9 cellular contexts compared by ENCODE assay signal in the genomic region with DNA sequence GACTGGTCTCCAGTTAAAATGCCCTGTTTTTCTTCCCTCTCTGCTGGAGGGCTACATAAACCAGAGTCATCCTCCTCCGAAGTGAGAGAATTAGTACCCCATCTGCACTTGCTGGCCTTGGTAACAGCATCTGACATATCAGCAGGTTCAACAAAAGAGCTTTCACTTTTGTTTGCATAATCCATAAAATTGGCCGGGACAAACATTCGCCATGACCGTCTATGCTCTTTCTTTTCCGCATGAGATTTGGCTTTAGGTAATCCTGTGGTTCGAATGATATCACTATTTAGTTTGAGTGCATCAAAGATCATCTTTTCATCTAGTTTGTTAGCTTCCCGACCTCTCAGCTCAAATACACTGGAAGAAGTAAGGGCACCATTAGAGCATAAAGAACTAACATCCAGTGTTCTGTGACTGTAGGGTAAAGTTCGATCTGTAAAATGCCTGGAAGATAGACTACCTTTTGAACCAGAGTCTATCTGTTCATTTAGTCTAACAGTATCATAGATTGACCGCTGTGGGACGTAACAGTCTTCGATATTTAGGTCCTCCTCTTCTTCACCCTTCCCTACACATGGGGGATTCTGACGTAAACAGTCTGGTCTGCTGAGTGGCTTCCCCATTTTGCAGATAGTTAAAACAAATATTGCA.
DNase-seq lines count a peak whose midpoint lies in the region; ATAC-seq and TF ChIP-seq lines count a peak whose summit lies in the region.
"Had no signal": no experiment of that assay in that cellular context is flagged by ENCODE, and none has a peak within 500 bp of the region (broad histone marks: within the 10 kb centered on the region; RNA-seq: fewer than 3 reads in every experiment).

No MANE protein-coding gene starts in this region.

- no peak for DNase-seq in RWPE2 (ENCODE audit: low spot score)
- peak in 2 of 49 donors; percentile 5 to 23 for DNase-seq in substantia nigra (lab: John Stamatoyannopoulos, UW)
- DNase-seq in NCI-H2029 treated with DMSO at 0.1 percent for 48 hours (lab: John Stamatoyannopoulos, UW): no peak
- DNase-seq: activated B cell treated with CpG ODN at 0.5 μM for 24 hours had no signal

- ATAC-seq in RWPE2 (ENCODE audit: low read depth): no peak; the same call in 2 of the 3 replicates
- no peak for ATAC-seq in gastroesophageal sphincter
- ATAC-seq in GM21717 (IDR thresholded peaks at IDR 0.05; ENCODE audit: unreplicated experiment): no peak
- no peak for ATAC-seq in HG03159 (IDR thresholded peaks at IDR 0.05; ENCODE audit: unreplicated experiment)
- ATAC-seq in GM19455 (IDR thresholded peaks at IDR 0.05; ENCODE audit: unreplicated experiment): no peak

- TF ChIP-seq EP300 in gastroesophageal sphincter (IDR thresholded peaks at IDR 0.05): no peak

- POLR2A ChIA-PET in HEK293 (lab: Yijun Ruan, JAX): interaction anchor here (2.1 kb wide), 1 partner anchor 16 kb away, joined by 17 read pairs; no protein-coding TSS in a partner anchor

- H3K4me1 ChIP-seq in HEK293 (ENCODE audit: control insufficient read depth, insufficient read depth, low read length): peaks cover 33% of the 10 kb centered on the region
- H3K4me1 ChIP-seq in RWPE2 (ENCODE audit: insufficient read depth, poor library complexity, severe bottlenecking): peaks cover 35% of the 10 kb centered on the region
- peaks cover 9 to 56% (median 18%) of the 10 kb centered on the region in 3 donors for H3K4me1 ChIP-seq in gastroesophageal sphincter

- H3K36me3 ChIP-seq in HEK293 (ENCODE audit: control insufficient read depth in 2 of 2, insufficient read depth in 1 of 2, low read length in 2 of 2) (peaks cover 5 to 6% of the 10 kb centered on the region in 2 experiments; a peak in 2 of 3 replicates), RWPE2 (ENCODE audit: low read depth) (peaks cover 7% of the 10 kb centered on the region), gastroesophageal sphincter (peaks cover 0 to 7% of the 10 kb centered on the region in 2 donors)

- H3K27me3 ChIP-seq in RWPE2 (ENCODE audit: insufficient read depth, poor library complexity, severe bottlenecking): no peaks in the 10 kb centered on the region
- no peaks in the 10 kb centered on the region for H3K27me3 ChIP-seq in gastroesophageal sphincter

- H3K27ac ChIP-seq in HEK293 (ENCODE audit: extremely low read depth, low read depth, low read length) (peak overlapping the region; percentile 95), RWPE2 (ENCODE audit: poor library complexity, severe bottlenecking) (peak overlapping the region; percentile 84), gastroesophageal sphincter (peak overlapping the region; percentile 75 to 94 (median 92)), substantia nigra (ENCODE audit: low read depth, low read length, poor library complexity, severe bottlenecking) (peak overlapping the region; percentile 86)

- peak overlapping the region; percentile 53 for H3K4me3 ChIP-seq in HEK293 (ENCODE audit: low read depth, low read length)
- H3K4me3 ChIP-seq in RWPE2 (ENCODE audit: severe bottlenecking): peak overlapping the region; percentile 45
- H3K4me3 ChIP-seq in gastroesophageal sphincter: peak overlapping the region; percentile 48 to 65

- TF ChIP-seq CTCF in HEK293 (tag by site-specific recombination; IDR thresholded peaks at IDR 0.05) (0 out of 2 replicates have a peak, but pooled peaks have one; percentile 9), RWPE2 (IDR thresholded peaks at IDR 0.05; ENCODE audit: poor library complexity, severe bottlenecking) (no peak), gastroesophageal sphincter (IDR thresholded peaks at IDR 0.05) (no peak)

- TF ChIP-seq POLR2A in gastroesophageal sphincter (IDR thresholded peaks at IDR 0.05): no peak

- CTCF ChIA-PET in HEK293 (lab: Yijun Ruan, JAX): interaction anchor here (0.7 to 2.9 kb wide), 11 partner anchors 8 to 1248 kb away, joined by 3 to 15 read pairs (median 5); no protein-coding TSS in a partner anchor

- 2 to 7% methylated on average over 12 of the region's 12 CpGs for WGBS in gastroesophageal sphincter (ENCODE audit: low coverage in 1 of 2), 2 donors

- H3K9me3 ChIP-seq in HEK293 (ENCODE audit: control insufficient read depth, insufficient read depth, low read depth, low read length) (no peaks in the 10 kb centered on the region), RWPE2 (ENCODE audit: severe bottlenecking) (no peaks in the 10 kb centered on the region), gastroesophageal sphincter (no peaks in the 10 kb centered on the region)

TF ChIP-seq in HEK293, 187 proteins besides CTCF, POLR2A, EP300 and RAD21 (continues in another document):
- TF ChIP-seq ZNF366 (tag by site-specific recombination; conservative IDR thresholded peaks at IDR 0.05) (no peak; the same call in 1 of the 2 replicates), KLF16 (tag by site-specific recombination; IDR thresholded peaks at IDR 0.05) (no peak), ZNF138 (tag by site-specific recombination; IDR thresholded peaks at IDR 0.05; ENCODE audit: borderline replicate concordance) (no peak), GLI4 (tag by site-specific recombination; IDR thresholded peaks at IDR 0.05) (no peak), ZNF184 (tag by site-specific recombination; IDR thresholded peaks at IDR 0.05) (no peak), ZNF280C (tag by site-specific recombination; IDR thresholded peaks at IDR 0.05) (no peak), ZNF223 (tag by site-specific recombination; IDR thresholded peaks at IDR 0.05) (no peak), ZNF514 (tag by site-specific recombination; IDR thresholded peaks at IDR 0.05) (no peak), ZNF157 (tag by site-specific recombination; IDR thresholded peaks at IDR 0.05) (no peak), ZNF747 (tag by site-specific recombination; IDR thresholded peaks at IDR 0.05) (no peak), ZNF692 (tag by site-specific recombination; IDR thresholded peaks at IDR 0.05) (no peak), ZBTB7A (tag by site-specific recombination; IDR thresholded peaks at IDR 0.05; ENCODE audit: low read depth) (no peak), KLF8 (tag by site-specific recombination; IDR thresholded peaks at IDR 0.05) (no peak), ELK4 (IDR thresholded peaks at IDR 0.05; ENCODE audit: borderline replicate concordance, low read depth, low read length) (no peak), ZNF792 (tag by site-specific recombination; IDR thresholded peaks at IDR 0.05) (no peak)
- TF ChIP-seq, protein P1, sequence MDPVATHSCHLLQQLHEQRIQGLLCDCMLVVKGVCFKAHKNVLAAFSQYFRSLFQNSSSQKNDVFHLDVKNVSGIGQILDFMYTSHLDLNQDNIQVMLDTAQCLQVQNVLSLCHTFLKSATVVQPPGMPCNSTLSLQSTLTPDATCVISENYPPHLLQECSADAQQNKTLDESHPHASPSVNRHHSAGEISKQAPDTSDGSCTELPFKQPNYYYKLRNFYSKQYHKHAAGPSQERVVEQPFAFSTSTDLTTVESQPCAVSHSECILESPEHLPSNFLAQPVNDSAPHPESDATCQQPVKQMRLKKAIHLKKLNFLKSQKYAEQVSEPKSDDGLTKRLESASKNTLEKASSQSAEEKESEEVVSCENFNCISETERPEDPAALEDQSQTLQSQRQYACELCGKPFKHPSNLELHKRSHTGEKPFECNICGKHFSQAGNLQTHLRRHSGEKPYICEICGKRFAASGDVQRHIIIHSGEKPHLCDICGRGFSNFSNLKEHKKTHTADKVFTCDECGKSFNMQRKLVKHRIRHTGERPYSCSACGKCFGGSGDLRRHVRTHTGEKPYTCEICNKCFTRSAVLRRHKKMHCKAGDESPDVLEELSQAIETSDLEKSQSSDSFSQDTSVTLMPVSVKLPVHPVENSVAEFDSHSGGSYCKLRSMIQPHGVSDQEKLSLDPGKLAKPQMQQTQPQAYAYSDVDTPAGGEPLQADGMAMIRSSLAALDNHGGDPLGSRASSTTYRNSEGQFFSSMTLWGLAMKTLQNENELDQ (tag by site-specific recombination; IDR thresholded peaks at IDR 0.05; ENCODE audit: low read depth): no peak
